In the genomic region with DNA sequence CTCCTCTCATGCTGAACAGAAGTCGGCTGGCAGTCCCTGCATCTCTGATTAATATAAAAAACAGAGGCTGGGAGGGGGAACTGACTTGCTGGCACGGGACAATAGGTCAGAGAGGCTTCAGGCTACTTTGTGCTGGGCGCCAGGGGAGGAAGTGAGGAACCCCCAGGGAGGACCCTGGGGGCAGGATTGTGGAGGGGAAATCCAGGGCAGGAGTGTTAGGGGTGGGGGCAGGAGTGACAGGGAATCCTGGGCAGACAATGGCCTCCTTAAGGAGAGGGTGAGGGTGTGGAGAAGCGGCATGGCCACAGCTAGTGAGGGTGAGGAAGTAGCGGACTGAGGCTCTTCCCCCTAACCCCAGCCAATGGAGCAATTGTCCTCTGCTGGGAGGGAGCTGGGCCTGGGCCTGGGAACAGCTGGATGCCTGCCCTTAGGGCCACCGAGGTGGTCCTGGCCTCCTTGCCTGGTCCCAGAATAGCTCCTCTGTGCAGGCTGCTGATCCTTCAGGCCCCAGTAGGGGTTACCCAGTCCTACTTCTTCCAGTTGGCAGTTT, we compare ENCODE assay signal across 9 cellular contexts. TPM values are rescaled to one million over a fixed set of nuclear protein-coding genes. Genes with fewer than 3 reads are reported as not detected.
DNase-seq lines count a peak whose midpoint lies in the region; ATAC-seq and TF ChIP-seq lines count a peak whose summit lies in the region.
"Had no signal": no experiment of that assay in that cellular context is flagged by ENCODE, and none has a peak within 500 bp of the region (broad histone marks: within the 10 kb centered on the region; RNA-seq: fewer than 3 reads in every experiment).

No MANE protein-coding gene starts in this region.

- CTCF ChIA-PET in CD8-positive, alpha-beta memory T cell (lab: Charles Lee), result interaction anchor here (1.0 to 2.2 kb wide), 4 partner anchors 10 to 88 kb away, joined by 3 to 13 read pairs (median 6); no protein-coding TSS in a partner anchor
- CTCF ChIA-PET in Caco-2 (lab: Charles Lee), result interaction anchor here (0.5 to 1.0 kb wide), 2 partner anchors 20 to 134 kb away, joined by 3 read pairs; no protein-coding TSS in a partner anchor

- H3K36me3 Mint-ChIP-seq in CD8-positive, alpha-beta memory T cell, result no peaks in the 10 kb centered on the region
- H3K36me3 Mint-ChIP-seq in chondrocyte (ENCODE audit: low read depth), result no peaks in the 10 kb centered on the region
- no peaks in the 10 kb centered on the region for H3K36me3 Mint-ChIP-seq in neural crest cell (ENCODE audit: low read depth)
- H3K36me3 Mint-ChIP-seq in Caco-2 (ENCODE audit: insufficient read depth, unreplicated experiment), result no peaks in the 10 kb centered on the region

- TF ChIP-seq CTCF in chondrocyte (IDR thresholded peaks at IDR 0.05), result no peak
- no peak for TF ChIP-seq CTCF in neural crest cell (conservative IDR thresholded peaks at IDR 0.05)
- TF ChIP-seq CTCF in Caco-2 (IDR thresholded peaks at IDR 0.05; ENCODE audit: insufficient read depth in 1 of 2, low read depth in 1 of 2, low read length in 1 of 2, severe bottlenecking in 1 of 2, unreplicated experiment in 1 of 2), result no peak
- TF ChIP-seq CTCF in stomach (IDR thresholded peaks at IDR 0.05), result no peak

- H3K9me3 ChIP-seq in CD8-positive, alpha-beta memory T cell (ENCODE audit: low read length), result no peaks in the 10 kb centered on the region
- H3K9me3 ChIP-seq in Caco-2, result no peaks in the 10 kb centered on the region
- H3K9me3 ChIP-seq in stomach, result no peaks in the 10 kb centered on the region

- H3K4me1 ChIP-seq in CD8-positive, alpha-beta memory T cell (ENCODE audit: insufficient read depth, low read length), result peaks cover 32% of the 10 kb centered on the region
- H3K4me1 ChIP-seq in Caco-2, result peaks cover 16% of the 10 kb centered on the region
- peaks cover 8 to 25% (median 16%) of the 10 kb centered on the region in 4 donors for H3K4me1 ChIP-seq in stomach

- TF ChIP-seq EP300 in stomach (IDR thresholded peaks at IDR 0.05), result no peak

- H3K27me3 ChIP-seq in CD8-positive, alpha-beta memory T cell (ENCODE audit: insufficient read depth, low read length, poor library complexity, severe bottlenecking), result no peaks in the 10 kb centered on the region
- no peaks in the 10 kb centered on the region for H3K27me3 ChIP-seq in Caco-2 (replicated peaks; ENCODE audit: control insufficient read depth, insufficient read depth, low read length)
- H3K27me3 ChIP-seq in stomach, result no peaks in the 10 kb centered on the region

- peak overlapping the region; percentile 22 for H3K4me3 ChIP-seq in CD8-positive, alpha-beta memory T cell (ENCODE audit: low read length)
- no peak overlapping the region for H3K4me3 ChIP-seq in Caco-2 (ENCODE audit: low read depth, low read length)
- no peak overlapping the region for H3K4me3 ChIP-seq in stomach

- ATAC-seq in HG02938 (IDR thresholded peaks at IDR 0.05; ENCODE audit: unreplicated experiment), result no peak

- 36 to 59% (median 49%) methylated on average over 5 to 6 of the region's 6 CpGs for WGBS in stomach, 5 donors

- no peak overlapping the region for H3K27ac ChIP-seq in CD8-positive, alpha-beta memory T cell (ENCODE audit: low read depth, low read length)
- peak overlapping the region in 2 of 5 donors; percentile 20 to 36 for H3K27ac ChIP-seq in stomach

- H3K36me3 ChIP-seq in CD8-positive, alpha-beta memory T cell (ENCODE audit: insufficient read depth, low read length), result no peaks in the 10 kb centered on the region
- H3K36me3 ChIP-seq in Caco-2 (ENCODE audit: control insufficient read depth, insufficient read depth, low read length) (no peaks in the 10 kb centered on the region), stomach (no peaks in the 10 kb centered on the region)

- H3K9me3 Mint-ChIP-seq in CD8-positive, alpha-beta memory T cell, result no peaks in the 10 kb centered on the region
- no peaks in the 10 kb centered on the region for H3K9me3 Mint-ChIP-seq in chondrocyte (ENCODE audit: low read depth)
- H3K9me3 Mint-ChIP-seq in neural crest cell, result no peaks in the 10 kb centered on the region
- no peaks in the 10 kb centered on the region for H3K9me3 Mint-ChIP-seq in Caco-2 (ENCODE audit: unreplicated experiment)

- no peak for DNase-seq in CD8-positive, alpha-beta memory T cell
- DNase-seq in NCI-H69 (lab: John Stamatoyannopoulos, UW), result peak; percentile 38
- DNase-seq in chondrocyte (ENCODE audit: low spot score), result no peak
- peak; percentile 31 for DNase-seq in neural crest cell (ENCODE audit: low read depth, low spot score)
- no peak for DNase-seq in Caco-2
- no peak for DNase-seq in NCI-H526 (lab: John Stamatoyannopoulos, UW)
- no peak for DNase-seq in stomach
- DNase-seq: NCI-H2107 had no signal

- no TSS peak for BruUV-seq in Caco-2 (replicated peaks; lab: Mats Ljungman, UMichigan)

- no peak for TF ChIP-seq POLR2A in stomach (IDR thresholded peaks at IDR 0.05)

- peaks cover 0 to 1% of the 10 kb centered on the region in 2 donors for H3K27me3 Mint-ChIP-seq in CD8-positive, alpha-beta memory T cell
- H3K27me3 Mint-ChIP-seq in chondrocyte (ENCODE audit: low read depth) (no peaks in the 10 kb centered on the region), neural crest cell (ENCODE audit: low read depth) (peaks cover under 1% of the 10 kb centered on the region), Caco-2 (ENCODE audit: insufficient read depth, unreplicated experiment) (no peaks in the 10 kb centered on the region)

- peaks cover 18 to 31% (median 31%) of the 10 kb centered on the region in 3 donors for H3K4me1 Mint-ChIP-seq in CD8-positive, alpha-beta memory T cell
- H3K4me1 Mint-ChIP-seq in chondrocyte (ENCODE audit: low read depth) (peaks cover 27% of the 10 kb centered on the region), neural crest cell (peaks cover 26% of the 10 kb centered on the region), Caco-2 (ENCODE audit: low read depth, unreplicated experiment) (no peaks in the 10 kb centered on the region)

- H3K4me3 Mint-ChIP-seq in CD8-positive, alpha-beta memory T cell, result peak overlapping the region in 1 of 7 donors; percentile 8
- H3K4me3 Mint-ChIP-seq in chondrocyte (ENCODE audit: unreplicated experiment) (no peak overlapping the region), neural crest cell (peak overlapping the region; percentile 61), Caco-2 (ENCODE audit: unreplicated experiment) (no peak overlapping the region)

- intact Hi-C loops in Caco-2 (cut with micrococcal nuclease; ENCODE audit: unreplicated experiment), result no loop called here
- intact Hi-C loops in stomach (cut with DNase I; ENCODE audit: low total_unique reads), result no loop called here

- POLR2A ChIA-PET in CD8-positive, alpha-beta memory T cell (lab: Charles Lee), result interaction anchor here (0.6 to 1.0 kb wide), 2 partner anchors 18 to 44 kb away, joined by 3 to 4 read pairs; partner anchors contain the start of gene ZFYVE27
- POLR2A ChIA-PET in Caco-2 (lab: Charles Lee), result no interaction called here

- H3K27ac Mint-ChIP-seq in CD8-positive, alpha-beta memory T cell, result peak overlapping the region in 3 of 8 donors; percentile 57 to 87 (median 83)
- H3K27ac Mint-ChIP-seq in chondrocyte (ENCODE audit: unreplicated experiment) (peak overlapping the region; percentile 49), neural crest cell (ENCODE audit: unreplicated experiment) (no peak overlapping the region), Caco-2 (ENCODE audit: unreplicated experiment) (no peak overlapping the region)

RNA-seq across cellular contexts. Expression of gene SFRP5, which starts 9.3 kb away (rescaled TPM):
- total RNA-seq in CD8-positive, alpha-beta memory T cell, result not detected
- 0.54 TPM for polyA plus RNA-seq in CD8-positive, alpha-beta memory T cell
- total RNA-seq in chondrocyte, result 0.31 to 0.80 TPM (median 0.35 TPM) in 3 replicates
- total RNA-seq in neural crest cell, result not detected in 2 replicates
- total RNA-seq in Caco-2 (2022), result 1.0 and 1.1 TPM in 2 replicates
- total RNA-seq in stomach, result 1 to 10 TPM in 3 of 5 donors, under 1 TPM in 1, not detected in 1; 0.45 to 4.6 (median 2.1) TPM
- polyA plus RNA-seq in stomach, result 1 to 10 TPM in 2 of 3 donors, under 1 TPM in 1; 0.75 to 8.4 (median 2.1) TPM

RNA-seq across cellular contexts. Expression of gene ZFYVE27, which starts 44.1 kb away (rescaled TPM):
- total RNA-seq in CD8-positive, alpha-beta memory T cell, result 10 to 100 TPM; 27.4 to 28.6 TPM
- polyA plus RNA-seq in CD8-positive, alpha-beta memory T cell, result 31.4 TPM
- total RNA-seq in chondrocyte (16.9 to 18.1 TPM (median 17.1 TPM) in 3 replicates), neural crest cell (24.6 and 26.9 TPM in 2 replicates), Caco-2 (2022) (41.3 and 41.6 TPM in 2 replicates), stomach (10 to 100 TPM in 4 of 5 donors, 1 to 10 TPM in 1; 6.7 to 77.1 (median 25.2) TPM)
- 10 to 100 TPM in 1 of 3 donors, 1 to 10 TPM in 2; 4.3 to 16.3 (median 7.6) TPM for polyA plus RNA-seq in stomach

Comparison
In these comparisons a context has a peak if more than half of its experiments do, and no peak if none do; other contexts are left out.
1. DNase-seq: peak in NCI-H69 (single experiment) and neural crest cell (single experiment); none in CD8-positive, alpha-beta memory T cell (0 of 5), chondrocyte (single experiment), Caco-2 (0 of 2), NCI-H526 (0 of 2) and stomach (single experiment).